Comparison of ENCODE assay signal across 11 cellular contexts in genomic region chr7:3294432-3295100, GRCh38. TPM values are rescaled to one million over a fixed set of nuclear protein-coding genes. Genes with fewer than 3 reads are reported as not detected.
DNase-seq lines count a peak whose midpoint lies in the region; ATAC-seq and TF ChIP-seq lines count a peak whose summit lies in the region.
"Had no signal": no experiment of that assay in that cellular context is flagged by ENCODE, and none has a peak within 500 bp of the region (broad histone marks: within the 10 kb centered on the region; RNA-seq: fewer than 3 reads in every experiment).

No MANE protein-coding gene starts in this region.

- no peak for ATAC-seq in HG03571 (IDR thresholded peaks at IDR 0.05; ENCODE audit: unreplicated experiment)
- ATAC-seq: CD8-positive, alpha-beta T cell; natural killer cell treated with Interleukin-12 subunit alpha and Interleukin-12 subunit beta and Interleukin-15 and Interleukin-18, amount 100 ng/mL, for 72 hours; right lobe of liver had no signal

- peak; percentile 76 for DNase-seq in NCI-H1417 treated with DMSO at 0.1 percent for 48 hours (lab: John Stamatoyannopoulos, UW)
- peak; percentile 86 for DNase-seq in NCI-H510A treated with DMSO at 0.1 percent for 48 hours (lab: John Stamatoyannopoulos, UW)
- peak; percentile 4 for DNase-seq in epithelial cell of esophagus (ENCODE audit: low read depth)
- peak; percentile 48 for DNase-seq in ureter (ENCODE audit: low spot score)
- no peak for DNase-seq in RWPE1 (ENCODE audit: low spot score)
- DNase-seq in AG08395 (ENCODE audit: low spot score) = no peak
- DNase-seq: activated CD4-positive, alpha-beta T cell treated with anti-CD3 and anti-CD28 coated beads, Interleukin-2, amount 50 U/mL, for 1 hour; CD8-positive, alpha-beta T cell; right lobe of liver had no signal

- CTCF ChIA-PET in RWPE1 (lab: Yijun Ruan, JAX) = interaction anchor here (0.6 to 0.7 kb wide), 3 partner anchors 35 to 351 kb away, joined by 3 to 4 read pairs (median 3); no protein-coding TSS in a partner anchor

- H3K27ac ChIP-seq in RWPE1 = no peak overlapping the region
- H3K27ac ChIP-seq: right lobe of liver had no signal

- no peak for TF ChIP-seq CTCF in epithelial cell of esophagus (IDR thresholded peaks at IDR 0.05; ENCODE audit: insufficient read depth, low read depth, low read length, missing control alignments)
- no peak for TF ChIP-seq CTCF in RWPE1 (conservative IDR thresholded peaks at IDR 0.05; ENCODE audit: low read depth)

- POLR2A ChIA-PET in RWPE1 (lab: Yijun Ruan, JAX; ENCODE audit: low non-redundant PET) = no interaction called here

- H3K4me3 ChIP-seq in epithelial cell of esophagus (ENCODE audit: low read length) = no peak overlapping the region
- H3K4me3 ChIP-seq: right lobe of liver had no signal

RNA-seq across cellular contexts. Expression of gene SDK1, which starts 6.5 kb away (rescaled TPM):
- total RNA-seq in ureter = 27.3 TPM

Comparison
In these comparisons a context has a peak if more than half of its experiments do, and no peak if none do; other contexts are left out.
1. DNase-seq: peak in NCI-H1417 treated with DMSO at 0.1 percent for 48 hours (single experiment), NCI-H510A treated with DMSO at 0.1 percent for 48 hours (single experiment), epithelial cell of esophagus (single experiment) and ureter (single experiment); none in RWPE1 (single experiment) and AG08395 (single experiment).